9 cellular contexts compared by ENCODE assay signal in the genomic region with DNA sequence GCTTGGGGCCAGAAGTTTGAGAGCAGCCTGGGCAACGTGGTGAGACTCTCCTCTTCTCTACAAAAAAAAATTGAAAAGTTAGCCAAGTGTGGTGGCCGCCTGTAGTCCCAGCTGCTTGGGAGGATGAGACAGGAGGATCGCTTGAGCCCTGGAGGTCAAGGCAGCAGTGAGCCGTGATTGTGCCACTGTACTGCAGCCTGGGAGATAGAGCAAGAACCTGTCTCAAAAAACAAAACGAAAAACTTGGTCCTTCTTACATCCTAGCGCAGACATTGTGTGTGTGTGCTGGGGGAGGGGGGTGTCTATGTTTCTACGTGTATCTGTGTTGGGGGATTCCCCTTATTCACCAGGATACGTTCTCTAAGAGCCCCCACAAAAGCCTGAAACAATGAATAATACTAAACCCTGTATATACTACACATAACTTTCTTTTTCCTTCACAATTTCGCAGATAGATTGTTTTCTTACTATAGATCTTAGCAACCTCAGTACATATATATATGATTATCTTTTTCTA. TPM values are rescaled to one million over a fixed set of nuclear protein-coding genes. Genes with fewer than 3 reads are reported as not detected.
DNase-seq lines count a peak whose midpoint lies in the region; ATAC-seq and TF ChIP-seq lines count a peak whose summit lies in the region.
"Had no signal": no experiment of that assay in that cellular context is flagged by ENCODE, and none has a peak within 500 bp of the region (broad histone marks: within the 10 kb centered on the region; RNA-seq: fewer than 3 reads in every experiment).

No MANE protein-coding gene starts in this region.

- peaks cover 30% of the 10 kb centered on the region for H3K4me1 ChIP-seq in ES-I3 (ENCODE audit: insufficient read depth, low read length)

- DNase-seq in fibroblast of villous mesenchyme (ENCODE audit: low read depth) (no peak), retinal pigment epithelial cell (ENCODE audit: low read depth) (no peak), AG08395 (ENCODE audit: low spot score) (no peak), NCI-H526 treated with DMSO at 0.1 percent for 48 hours (lab: John Stamatoyannopoulos, UW) (no peak), NCI-H2227 (lab: John Stamatoyannopoulos, UW; ENCODE audit: unreplicated experiment) (no peak)
- DNase-seq: NCI-H446 treated with DMSO at 0.1 percent for 48 hours had no signal

- no peak for TF ChIP-seq CTCF in WI38 (IDR thresholded peaks at IDR 0.05; ENCODE audit: low read depth, low read length)
- TF ChIP-seq CTCF in fibroblast of villous mesenchyme (IDR thresholded peaks at IDR 0.05; ENCODE audit: insufficient read depth, low read depth, low read length) = no peak
- TF ChIP-seq CTCF in retinal pigment epithelial cell (conservative IDR thresholded peaks at IDR 0.05; ENCODE audit: low read depth, low read length) = no peak

- H3K9me3 ChIP-seq in ES-I3 (ENCODE audit: control insufficient read depth, insufficient read depth, low read length) = no peaks in the 10 kb centered on the region

- ATAC-seq in GM21515 (IDR thresholded peaks at IDR 0.05; ENCODE audit: unreplicated experiment) = no peak

- H3K36me3 ChIP-seq in ES-I3 (ENCODE audit: insufficient read depth, low read length) = peaks cover 15% of the 10 kb centered on the region; the same call in 1 of the 2 replicates

- H3K9ac ChIP-seq in ES-I3 (ENCODE audit: low read depth, low read length) = 0 out of 2 replicates have a peak overlapping the region, but pooled peaks have one; percentile 46

- peak overlapping the region; percentile 48 for H3K4me3 ChIP-seq in WI38 (ENCODE audit: low read depth, low read length)
- peak overlapping the region; percentile 45 for H3K4me3 ChIP-seq in fibroblast of villous mesenchyme (ENCODE audit: low read depth, low read length)
- peak overlapping the region; percentile 30 for H3K4me3 ChIP-seq in retinal pigment epithelial cell (ENCODE audit: low read length)

RNA-seq across cellular contexts. Expression of gene AXL, which starts 7.9 kb away (rescaled TPM):
- 360 and 363 TPM in 2 replicates for total RNA-seq in fibroblast of villous mesenchyme

RNA-seq across cellular contexts. Expression of gene CYP2S1, which starts 33.9 kb away (rescaled TPM):
- 1.6 and 1.7 TPM in 2 replicates for total RNA-seq in fibroblast of villous mesenchyme

RNA-seq across cellular contexts. Expression of gene HNRNPUL1, which starts 37.2 kb away (rescaled TPM):
- total RNA-seq in fibroblast of villous mesenchyme = 123 and 128 TPM in 2 replicates
